ENCODE assay signal across 7 cellular contexts in the genomic region with DNA sequence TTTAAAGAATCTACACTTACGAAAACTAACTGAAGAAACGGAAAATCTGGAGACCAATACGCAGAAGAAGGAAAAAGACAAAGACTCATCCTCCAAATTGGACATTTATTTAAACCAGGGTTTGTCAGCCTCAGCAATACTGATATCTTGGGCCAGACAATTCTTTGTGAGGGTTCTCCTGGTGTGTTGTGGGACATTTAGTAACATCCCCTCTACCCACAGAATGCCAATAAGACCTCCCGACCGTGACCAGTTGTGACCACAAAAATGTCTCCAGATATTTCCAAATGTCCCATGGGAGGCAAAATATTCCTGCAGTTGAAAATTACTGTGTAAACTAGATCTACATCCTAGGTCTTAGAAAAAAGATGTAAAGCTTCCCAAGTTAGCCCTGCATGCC. TPM values are rescaled to one million over a fixed set of nuclear protein-coding genes. Genes with fewer than 3 reads are reported as not detected.
DNase-seq lines count a peak whose midpoint lies in the region; TF ChIP-seq lines count a peak whose summit lies in the region.
"Not testable (repeated sequence)": the region's sequence is repeated elsewhere in the genome, so short reads cannot be mapped to it uniquely, and the experiment has no call there.

No MANE protein-coding gene starts in this region.

- TF ChIP-seq CTCF in cardiac fibroblast (IDR thresholded peaks at IDR 0.05; ENCODE audit: low read depth, low read length); fibroblast of mammary gland (conservative IDR thresholded peaks at IDR 0.05; ENCODE audit: control insufficient read depth, insufficient read depth, low read depth, low read length): not testable (repeated sequence)

- peaks cover 15% of the 10 kb centered on the region for H3K36me3 ChIP-seq in adipocyte (ENCODE audit: control insufficient read depth, insufficient read depth, low read length, severe bottlenecking)

- H3K4me1 ChIP-seq in adipocyte (ENCODE audit: control insufficient read depth, insufficient read depth, low read length): not testable (repeated sequence)

- not testable (repeated sequence) for H3K27me3 ChIP-seq in adipocyte (replicated peaks; ENCODE audit: control insufficient read depth, insufficient read depth, low read length)

- DNase-seq in Daoy (ENCODE audit: low read depth) (peak; percentile 15), LHCN-M2 (ENCODE audit: low read depth) (peak; percentile 70), adipocyte (ENCODE audit: low read depth) (peak; percentile 52), cardiac fibroblast (ENCODE audit: low read depth in 2 of 2) (peak; percentile 31 to 38), fibroblast of mammary gland (ENCODE audit: low read depth) (peak; percentile 26), kidney glomerular epithelial cell (lab: John Stamatoyannopoulos, UW) (peak; percentile 46), renal cortical epithelial cell (ENCODE audit: low read depth) (peak; percentile 63)

- not testable (repeated sequence) for H3K9me3 ChIP-seq in adipocyte (ENCODE audit: control insufficient read depth, low read length)

- H3K9ac ChIP-seq in adipocyte (ENCODE audit: low read length): not testable (repeated sequence)

- not testable (repeated sequence) for H3K4me3 ChIP-seq in adipocyte (ENCODE audit: low read length); cardiac fibroblast (replicated peaks in 1 of 2; ENCODE audit: low read depth in 2 of 2, low read length in 2 of 2); fibroblast of mammary gland (ENCODE audit: control insufficient read depth, low read depth, low read length)

RNA-seq across cellular contexts. Expression of gene ZSCAN2, which starts 50.3 kb away (rescaled TPM):
- total RNA-seq in Daoy (2014; rRNA removed; shearing (Covaris generic)): 6.4 and 9.9 TPM in 2 replicates
- total RNA-seq in LHCN-M2 (2014; rRNA removed) (10.3 and 17.5 TPM in 2 replicates), renal cortical epithelial cell (8.9 and 17.5 TPM in 2 replicates)
- polyA plus RNA-seq in LHCN-M2 (2012): 11.5 TPM

Comparison
In these comparisons a context has a peak if more than half of its experiments do, and no peak if none do; other contexts are left out.
1. DNase-seq: peak in every context shown above with its lines; median percentile 70 in LHCN-M2; 63 in renal cortical epithelial cell; 52 in adipocyte; 46 in kidney glomerular epithelial cell; 34 in cardiac fibroblast; 26 in fibroblast of mammary gland; 15 in Daoy.